Comparison of ENCODE assay signal across 1 cellular context in the genomic region with DNA sequence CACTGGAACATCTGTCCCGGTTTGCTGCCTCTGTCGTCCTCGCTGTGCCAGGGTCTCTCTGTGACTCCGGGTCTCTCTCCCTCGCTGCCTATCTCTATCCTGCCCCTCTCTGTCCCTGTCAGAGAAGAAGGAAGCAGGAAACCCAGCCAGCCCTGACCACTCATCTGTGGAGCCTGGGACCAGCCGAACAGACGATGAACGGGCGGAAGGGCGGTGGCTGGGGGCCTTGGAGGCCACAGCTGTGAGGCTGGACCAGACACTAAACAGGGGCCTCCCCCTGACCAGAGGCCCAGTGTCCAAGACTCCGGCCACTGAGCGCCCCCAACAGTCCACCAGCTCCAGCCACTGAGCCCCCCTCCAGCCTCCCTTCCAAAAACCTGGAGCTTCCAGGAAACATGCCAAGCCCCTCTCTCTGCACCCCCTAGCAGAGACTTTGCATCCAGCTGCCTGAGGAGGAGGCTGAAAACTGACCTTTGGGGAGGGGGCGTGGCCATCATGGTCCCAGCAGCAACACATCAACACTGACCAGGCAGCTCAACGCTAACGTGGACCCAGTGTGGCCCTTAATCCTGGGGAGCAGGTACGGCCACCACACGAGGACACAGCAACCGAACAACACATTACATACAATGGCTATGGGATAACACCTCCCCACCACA.
TF ChIP-seq lines count a peak whose summit lies in the region.

No MANE protein-coding gene starts in this region.

TF ChIP-seq in neural cell, 6 proteins besides CTCF, POLR2A, EP300 and RAD21 (continued from another document):
- TF ChIP-seq POLR2AphosphoS5 (IDR thresholded peaks at IDR 0.05) (no peak), TAF1 (IDR thresholded peaks at IDR 0.05; ENCODE audit: low read depth) (no peak), EZH2 (IDR thresholded peaks at IDR 0.05; ENCODE audit: borderline replicate concordance, insufficient read depth, low read length, poor library complexity, severe bottlenecking) (no peak), MXI1 (conservative IDR thresholded peaks at IDR 0.05; ENCODE audit: poor library complexity, severe bottlenecking) (no peak)
